In genomic region chr15:74674161-74674560, GRCh38 we compare ENCODE assay signal across 20 cellular contexts. TPM values are rescaled to one million over a fixed set of nuclear protein-coding genes. Genes with fewer than 3 reads are reported as not detected.
DNase-seq lines count a peak whose midpoint lies in the region; ATAC-seq and TF ChIP-seq lines count a peak whose summit lies in the region.
"Had no signal": no experiment of that assay in that cellular context is flagged by ENCODE, and none has a peak within 500 bp of the region (broad histone marks: within the 10 kb centered on the region; RNA-seq: fewer than 3 reads in every experiment).

No MANE protein-coding gene starts in this region.

- TF ChIP-seq CTCF in endothelial cell (IDR thresholded peaks at IDR 0.05; ENCODE audit: unreplicated experiment), result no peak

- H3K9me3 Mint-ChIP-seq in endothelial cell (ENCODE audit: unreplicated experiment), result no peaks in the 10 kb centered on the region
- H3K9me3 Mint-ChIP-seq in memory B cell, result no peaks in the 10 kb centered on the region
- H3K9me3 Mint-ChIP-seq in stimulated activated effector memory CD8-positive, alpha-beta T cell treated with anti-CD3 and anti-CD28 coated beads, Interleukin-12 subunit alpha, Interleukin-12 subunit beta, amount 100 ng/mL, for 72 hours, result no peaks in the 10 kb centered on the region
- H3K9me3 Mint-ChIP-seq in activated T-cell treated with anti-CD3 and anti-CD28 coated beads, Interleukin-2, amount 50 U/mL, for 24 hours, result no peaks in the 10 kb centered on the region
- H3K9me3 Mint-ChIP-seq: CD4-positive, alpha-beta T cell; HFFc6; IgD-negative memory B cell had no signal

- ATAC-seq in memory B cell (ENCODE audit: low read depth) (no peak), GM18909 (IDR thresholded peaks at IDR 0.05; ENCODE audit: poor library complexity, unreplicated experiment) (no peak)
- ATAC-seq in stimulated activated effector memory CD8-positive, alpha-beta T cell treated with anti-CD3 and anti-CD28 coated beads, Interleukin-12 subunit alpha, Interleukin-12 subunit beta, amount 100 ng/mL, for 72 hours, result no peak
- ATAC-seq: HCT116, HepG2 had no signal

- peak overlapping the region; percentile 14 for H3K27ac Mint-ChIP-seq in endothelial cell (ENCODE audit: unreplicated experiment)
- H3K27ac Mint-ChIP-seq in memory B cell, result peak overlapping the region; percentile 6
- H3K27ac Mint-ChIP-seq in stimulated activated effector memory CD8-positive, alpha-beta T cell treated with anti-CD3 and anti-CD28 coated beads, Interleukin-12 subunit alpha, Interleukin-12 subunit beta, amount 100 ng/mL, for 72 hours, result peak overlapping the region; percentile 20
- no peak overlapping the region for H3K27ac Mint-ChIP-seq in activated T-cell treated with anti-CD3 and anti-CD28 coated beads, Interleukin-2, amount 50 U/mL, for 24 hours
- H3K27ac Mint-ChIP-seq: CD4-positive, alpha-beta T cell; HFFc6 had no signal

- H3K4me3 Mint-ChIP-seq in endothelial cell (ENCODE audit: unreplicated experiment) (no peak overlapping the region), memory B cell (no peak overlapping the region)
- H3K4me3 Mint-ChIP-seq in stimulated activated effector memory CD8-positive, alpha-beta T cell treated with anti-CD3 and anti-CD28 coated beads, Interleukin-12 subunit alpha, Interleukin-12 subunit beta, amount 100 ng/mL, for 72 hours, result no peak overlapping the region
- H3K4me3 Mint-ChIP-seq in activated T-cell treated with anti-CD3 and anti-CD28 coated beads, Interleukin-2, amount 50 U/mL, for 24 hours, result no peak overlapping the region
- H3K4me3 Mint-ChIP-seq: CD4-positive, alpha-beta T cell; HFFc6 had no signal

- peaks cover 23% of the 10 kb centered on the region for H3K4me1 Mint-ChIP-seq in endothelial cell (ENCODE audit: unreplicated experiment)
- H3K4me1 Mint-ChIP-seq in memory B cell, result peaks cover 13% of the 10 kb centered on the region
- H3K4me1 Mint-ChIP-seq in stimulated activated effector memory CD8-positive, alpha-beta T cell treated with anti-CD3 and anti-CD28 coated beads, Interleukin-12 subunit alpha, Interleukin-12 subunit beta, amount 100 ng/mL, for 72 hours, result no peaks in the 10 kb centered on the region
- H3K4me1 Mint-ChIP-seq in activated T-cell treated with anti-CD3 and anti-CD28 coated beads, Interleukin-2, amount 50 U/mL, for 24 hours (ENCODE audit: low read depth), result peaks cover 10% of the 10 kb centered on the region

- H3K27me3 Mint-ChIP-seq in endothelial cell (ENCODE audit: unreplicated experiment), result no peaks in the 10 kb centered on the region
- no peaks in the 10 kb centered on the region for H3K27me3 Mint-ChIP-seq in memory B cell
- no peaks in the 10 kb centered on the region for H3K27me3 Mint-ChIP-seq in activated T-cell treated with anti-CD3 and anti-CD28 coated beads, Interleukin-2, amount 50 U/mL, for 24 hours
- H3K27me3 Mint-ChIP-seq: CD4-positive, alpha-beta T cell; IgD-negative memory B cell had no signal

- peaks cover 22% of the 10 kb centered on the region for H3K36me3 Mint-ChIP-seq in endothelial cell (ENCODE audit: low read depth, unreplicated experiment)
- peaks cover 18% of the 10 kb centered on the region for H3K36me3 Mint-ChIP-seq in memory B cell
- H3K36me3 Mint-ChIP-seq in stimulated activated effector memory CD8-positive, alpha-beta T cell treated with anti-CD3 and anti-CD28 coated beads, Interleukin-12 subunit alpha, Interleukin-12 subunit beta, amount 100 ng/mL, for 72 hours, result peaks cover 57% of the 10 kb centered on the region
- H3K36me3 Mint-ChIP-seq in activated T-cell treated with anti-CD3 and anti-CD28 coated beads, Interleukin-2, amount 50 U/mL, for 24 hours (ENCODE audit: low read depth), result peaks cover 50% of the 10 kb centered on the region
- H3K36me3 Mint-ChIP-seq: IgD-negative memory B cell had no signal

- DNase-seq in endothelial cell (ENCODE audit: low spot score), result no peak
- no peak for DNase-seq in memory B cell (ENCODE audit: low spot score in 2 of 2)
- no peak for DNase-seq in stimulated activated effector memory CD8-positive, alpha-beta T cell treated with anti-CD3 and anti-CD28 coated beads, Interleukin-12 subunit alpha, Interleukin-12 subunit beta, amount 100 ng/mL, for 72 hours (ENCODE audit: low spot score in 2 of 2)
- DNase-seq in activated T-cell treated with anti-CD3 and anti-CD28 coated beads, Interleukin-2, amount 50 U/mL, for 24 hours, result no peak
- DNase-seq in midbrain (lab: John Stamatoyannopoulos, UW), result no peak
- no peak for DNase-seq in OCI-M2 (lab: John Stamatoyannopoulos, UW; ENCODE audit: unreplicated experiment)
- DNase-seq: ACHN; BE2C; C1 segment of cervical spinal cord; CD4-positive, alpha-beta T cell; DMS153; DMS79; GDM1; GOT3; H7; HFFc6 had no signal

RNA-seq across cellular contexts. Expression of gene EDC3, which starts 21.7 kb away (rescaled TPM):
- 71.0 TPM for total RNA-seq in endothelial cell (ENCODE audit: unreplicated experiment)

RNA-seq across cellular contexts. Expression of gene CYP1A1, which starts 51.2 kb away (rescaled TPM):
- 7.0 TPM for total RNA-seq in endothelial cell (ENCODE audit: unreplicated experiment)
- total RNA-seq: CD4-positive, alpha-beta T cell; HFFc6 had no signal

RNA-seq across cellular contexts. Expression of gene CLK3, which starts 58.5 kb away (rescaled TPM):
- total RNA-seq in endothelial cell (ENCODE audit: unreplicated experiment), result 81.7 TPM
